ENCODE assay signal across 1 cellular context in the genomic region with DNA sequence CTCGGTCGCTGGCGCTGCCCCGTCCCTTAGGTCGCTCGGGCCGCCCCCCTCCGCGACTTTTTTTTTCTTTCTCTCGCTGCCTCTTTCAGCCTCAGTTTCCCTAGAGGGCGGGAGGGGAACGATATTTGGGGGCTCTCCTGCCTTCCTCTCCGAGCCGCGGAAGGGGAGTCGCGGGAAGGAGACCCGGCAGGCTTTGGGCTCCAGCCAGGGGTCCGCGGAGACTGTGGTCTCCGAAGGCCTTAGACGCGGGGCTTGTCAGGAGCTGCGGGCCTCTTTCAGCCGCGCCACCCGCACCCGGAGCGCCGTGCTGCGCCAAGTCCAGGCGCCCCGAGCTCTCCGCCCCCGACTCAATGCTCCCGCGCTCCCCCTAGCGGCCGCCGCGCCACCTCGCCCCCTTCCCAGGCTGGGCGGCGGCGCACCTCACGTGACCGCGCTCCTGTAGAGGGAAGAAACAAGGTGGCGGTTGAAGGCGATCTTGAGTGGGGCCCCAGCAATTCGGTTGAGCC.
TF ChIP-seq lines count a peak whose summit lies in the region.

A gene (plus strand): TSS at position 427 of the 506 bp plus-strand sequence. CDS start 14,010 bp downstream, outside the sequence.

TF ChIP-seq in K562, 482 proteins besides CTCF, POLR2A, EP300 and RAD21 (continued from another document):
- TF ChIP-seq, protein P1, sequence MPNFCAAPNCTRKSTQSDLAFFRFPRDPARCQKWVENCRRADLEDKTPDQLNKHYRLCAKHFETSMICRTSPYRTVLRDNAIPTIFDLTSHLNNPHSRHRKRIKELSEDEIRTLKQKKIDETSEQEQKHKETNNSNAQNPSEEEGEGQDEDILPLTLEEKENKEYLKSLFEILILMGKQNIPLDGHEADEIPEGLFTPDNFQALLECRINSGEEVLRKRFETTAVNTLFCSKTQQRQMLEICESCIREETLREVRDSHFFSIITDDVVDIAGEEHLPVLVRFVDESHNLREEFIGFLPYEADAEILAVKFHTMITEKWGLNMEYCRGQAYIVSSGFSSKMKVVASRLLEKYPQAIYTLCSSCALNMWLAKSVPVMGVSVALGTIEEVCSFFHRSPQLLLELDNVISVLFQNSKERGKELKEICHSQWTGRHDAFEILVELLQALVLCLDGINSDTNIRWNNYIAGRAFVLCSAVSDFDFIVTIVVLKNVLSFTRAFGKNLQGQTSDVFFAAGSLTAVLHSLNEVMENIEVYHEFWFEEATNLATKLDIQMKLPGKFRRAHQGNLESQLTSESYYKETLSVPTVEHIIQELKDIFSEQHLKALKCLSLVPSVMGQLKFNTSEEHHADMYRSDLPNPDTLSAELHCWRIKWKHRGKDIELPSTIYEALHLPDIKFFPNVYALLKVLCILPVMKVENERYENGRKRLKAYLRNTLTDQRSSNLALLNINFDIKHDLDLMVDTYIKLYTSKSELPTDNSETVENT (CRISPR knock-in tag; IDR thresholded peaks at IDR 0.05) = 0 out of 2 replicates have a peak, but pooled peaks have one; percentile 31
- TF ChIP-seq NBN (IDR thresholded peaks at IDR 0.05; ENCODE audit: low read depth) (0 out of 2 replicates have a peak, but pooled peaks have one; percentile 27), MAZ (CRISPR knock-in tag; conservative IDR thresholded peaks at IDR 0.05 in 1 of 2, IDR thresholded peaks at IDR 0.05 in 1 of 2) (peak; percentile 77 to 97; a peak in 3 of 4 replicates), ZNF589 (CRISPR knock-in tag; IDR thresholded peaks at IDR 0.05; ENCODE audit: low read depth) (no peak), SAP30 (IDR thresholded peaks at IDR 0.05; ENCODE audit: borderline replicate concordance, insufficient read depth, low read depth, low read length, poor library complexity, severe bottlenecking) (no peak), ZNF696 (CRISPR knock-in tag; conservative IDR thresholded peaks at IDR 0.05) (no peak), JUN (IDR thresholded peaks at IDR 0.05; ENCODE audit: borderline replicate concordance, low read depth, low read length) (peak; percentile 15; the same call in 1 of the 2 replicates), JUN (CRISPR knock-in tag; IDR thresholded peaks at IDR 0.05; ENCODE audit: borderline replicate concordance) (no peak), TFAM (CRISPR knock-in tag; conservative IDR thresholded peaks at IDR 0.05) (no peak), RBM15 (IDR thresholded peaks at IDR 0.05; ENCODE audit: insufficient read depth, low read length) (no peak), DIDO1 (tag; IDR thresholded peaks at IDR 0.05; ENCODE audit: low read depth) (no peak), ZNF143 (CRISPR knock-in tag; IDR thresholded peaks at IDR 0.05) (no peak), SPI1 (IDR thresholded peaks at IDR 0.05; ENCODE audit: borderline replicate concordance, low read depth, low read length) (no peak), HEY1 (CRISPR knock-in tag; IDR thresholded peaks at IDR 0.05; ENCODE audit: borderline replicate concordance) (no peak), ZFX (CRISPR knock-in tag; IDR thresholded peaks at IDR 0.05) (peak; percentile 39; the same call in 1 of the 2 replicates), CTBP1 (IDR thresholded peaks at IDR 0.05; ENCODE audit: borderline replicate concordance) (peak; percentile 76), RB1 (IDR thresholded peaks at IDR 0.05; ENCODE audit: low read depth) (peak; percentile 92), SMAD4 (CRISPR knock-in tag; conservative IDR thresholded peaks at IDR 0.05) (peak; percentile 80), HNRNPL (IDR thresholded peaks at IDR 0.05; ENCODE audit: low read depth, low read length) (no peak)
- TF ChIP-seq, protein P2, sequence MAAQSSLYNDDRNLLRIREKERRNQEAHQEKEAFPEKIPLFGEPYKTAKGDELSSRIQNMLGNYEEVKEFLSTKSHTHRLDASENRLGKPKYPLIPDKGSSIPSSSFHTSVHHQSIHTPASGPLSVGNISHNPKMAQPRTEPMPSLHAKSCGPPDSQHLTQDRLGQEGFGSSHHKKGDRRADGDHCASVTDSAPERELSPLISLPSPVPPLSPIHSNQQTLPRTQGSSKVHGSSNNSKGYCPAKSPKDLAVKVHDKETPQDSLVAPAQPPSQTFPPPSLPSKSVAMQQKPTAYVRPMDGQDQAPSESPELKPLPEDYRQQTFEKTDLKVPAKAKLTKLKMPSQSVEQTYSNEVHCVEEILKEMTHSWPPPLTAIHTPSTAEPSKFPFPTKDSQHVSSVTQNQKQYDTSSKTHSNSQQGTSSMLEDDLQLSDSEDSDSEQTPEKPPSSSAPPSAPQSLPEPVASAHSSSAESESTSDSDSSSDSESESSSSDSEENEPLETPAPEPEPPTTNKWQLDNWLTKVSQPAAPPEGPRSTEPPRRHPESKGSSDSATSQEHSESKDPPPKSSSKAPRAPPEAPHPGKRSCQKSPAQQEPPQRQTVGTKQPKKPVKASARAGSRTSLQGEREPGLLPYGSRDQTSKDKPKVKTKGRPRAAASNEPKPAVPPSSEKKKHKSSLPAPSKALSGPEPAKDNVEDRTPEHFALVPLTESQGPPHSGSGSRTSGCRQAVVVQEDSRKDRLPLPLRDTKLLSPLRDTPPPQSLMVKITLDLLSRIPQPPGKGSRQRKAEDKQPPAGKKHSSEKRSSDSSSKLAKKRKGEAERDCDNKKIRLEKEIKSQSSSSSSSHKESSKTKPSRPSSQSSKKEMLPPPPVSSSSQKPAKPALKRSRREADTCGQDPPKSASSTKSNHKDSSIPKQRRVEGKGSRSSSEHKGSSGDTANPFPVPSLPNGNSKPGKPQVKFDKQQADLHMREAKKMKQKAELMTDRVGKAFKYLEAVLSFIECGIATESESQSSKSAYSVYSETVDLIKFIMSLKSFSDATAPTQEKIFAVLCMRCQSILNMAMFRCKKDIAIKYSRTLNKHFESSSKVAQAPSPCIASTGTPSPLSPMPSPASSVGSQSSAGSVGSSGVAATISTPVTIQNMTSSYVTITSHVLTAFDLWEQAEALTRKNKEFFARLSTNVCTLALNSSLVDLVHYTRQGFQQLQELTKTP (IDR thresholded peaks at IDR 0.05; ENCODE audit: low read depth in 1 of 2, partially characterized antibody in 2 of 2) = no peak
- TF ChIP-seq, protein P3, sequence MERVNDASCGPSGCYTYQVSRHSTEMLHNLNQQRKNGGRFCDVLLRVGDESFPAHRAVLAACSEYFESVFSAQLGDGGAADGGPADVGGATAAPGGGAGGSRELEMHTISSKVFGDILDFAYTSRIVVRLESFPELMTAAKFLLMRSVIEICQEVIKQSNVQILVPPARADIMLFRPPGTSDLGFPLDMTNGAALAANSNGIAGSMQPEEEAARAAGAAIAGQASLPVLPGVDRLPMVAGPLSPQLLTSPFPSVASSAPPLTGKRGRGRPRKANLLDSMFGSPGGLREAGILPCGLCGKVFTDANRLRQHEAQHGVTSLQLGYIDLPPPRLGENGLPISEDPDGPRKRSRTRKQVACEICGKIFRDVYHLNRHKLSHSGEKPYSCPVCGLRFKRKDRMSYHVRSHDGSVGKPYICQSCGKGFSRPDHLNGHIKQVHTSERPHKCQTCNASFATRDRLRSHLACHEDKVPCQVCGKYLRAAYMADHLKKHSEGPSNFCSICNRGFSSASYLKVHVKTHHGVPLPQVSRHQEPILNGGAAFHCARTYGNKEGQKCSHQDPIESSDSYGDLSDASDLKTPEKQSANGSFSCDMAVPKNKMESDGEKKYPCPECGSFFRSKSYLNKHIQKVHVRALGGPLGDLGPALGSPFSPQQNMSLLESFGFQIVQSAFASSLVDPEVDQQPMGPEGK (CRISPR knock-in tag; IDR thresholded peaks at IDR 0.05; ENCODE audit: borderline replicate concordance) = no peak
TF ChIP-seq in K562: peak in this region for 65.
